1 cellular context compared by ENCODE assay signal in the genomic region with DNA sequence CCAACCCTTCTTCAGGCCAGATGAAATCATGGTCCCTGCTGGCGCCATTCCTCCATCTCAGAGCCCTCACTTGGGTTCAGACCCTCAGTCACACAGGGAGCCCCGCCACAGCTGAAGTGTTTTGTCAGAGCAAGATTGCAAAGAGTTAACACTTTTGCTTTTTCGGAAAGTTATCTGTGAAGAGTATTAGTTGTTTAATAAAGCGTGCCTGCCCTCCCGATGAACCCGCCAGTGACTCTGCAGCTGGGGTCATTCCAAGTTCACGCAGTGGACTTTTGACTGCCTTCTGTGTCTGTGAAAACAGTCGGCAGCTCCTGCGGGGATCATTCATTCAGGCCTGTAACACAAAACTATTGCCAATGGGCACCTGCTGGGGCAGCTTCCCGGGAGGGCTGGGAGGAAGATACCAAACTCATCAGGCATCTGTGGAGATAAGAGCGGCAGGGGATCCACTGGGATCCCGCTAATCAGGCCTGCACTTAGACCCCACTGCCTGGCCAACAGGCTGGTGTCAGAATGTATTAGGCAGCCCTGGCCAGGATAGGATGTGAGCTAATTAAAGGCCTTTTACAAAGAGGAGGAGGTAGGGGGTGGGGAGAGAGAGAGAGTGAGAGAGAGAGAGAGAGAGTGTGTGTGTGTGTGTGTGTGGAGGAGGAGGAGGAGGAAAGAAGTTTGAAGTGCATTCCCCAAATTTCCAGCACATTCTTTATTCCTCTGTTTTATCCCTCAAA.
TF ChIP-seq lines count a peak whose summit lies in the region.

No MANE protein-coding gene starts in this region.

TF ChIP-seq in HepG2, 621 proteins besides CTCF, POLR2A, EP300 and RAD21 (continued from another document and continues in another):
- TF ChIP-seq ZNF746 (CRISPR knock-in tag; IDR thresholded peaks at IDR 0.05): no peak
- TF ChIP-seq ZNF7 (CRISPR knock-in tag; IDR thresholded peaks at IDR 0.05): no peak
- TF ChIP-seq, protein P1, sequence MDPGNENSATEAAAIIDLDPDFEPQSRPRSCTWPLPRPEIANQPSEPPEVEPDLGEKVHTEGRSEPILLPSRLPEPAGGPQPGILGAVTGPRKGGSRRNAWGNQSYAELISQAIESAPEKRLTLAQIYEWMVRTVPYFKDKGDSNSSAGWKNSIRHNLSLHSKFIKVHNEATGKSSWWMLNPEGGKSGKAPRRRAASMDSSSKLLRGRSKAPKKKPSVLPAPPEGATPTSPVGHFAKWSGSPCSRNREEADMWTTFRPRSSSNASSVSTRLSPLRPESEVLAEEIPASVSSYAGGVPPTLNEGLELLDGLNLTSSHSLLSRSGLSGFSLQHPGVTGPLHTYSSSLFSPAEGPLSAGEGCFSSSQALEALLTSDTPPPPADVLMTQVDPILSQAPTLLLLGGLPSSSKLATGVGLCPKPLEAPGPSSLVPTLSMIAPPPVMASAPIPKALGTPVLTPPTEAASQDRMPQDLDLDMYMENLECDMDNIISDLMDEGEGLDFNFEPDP (CRISPR knock-in tag; conservative IDR thresholded peaks at IDR 0.05): no peak
- TF ChIP-seq, protein P2, sequence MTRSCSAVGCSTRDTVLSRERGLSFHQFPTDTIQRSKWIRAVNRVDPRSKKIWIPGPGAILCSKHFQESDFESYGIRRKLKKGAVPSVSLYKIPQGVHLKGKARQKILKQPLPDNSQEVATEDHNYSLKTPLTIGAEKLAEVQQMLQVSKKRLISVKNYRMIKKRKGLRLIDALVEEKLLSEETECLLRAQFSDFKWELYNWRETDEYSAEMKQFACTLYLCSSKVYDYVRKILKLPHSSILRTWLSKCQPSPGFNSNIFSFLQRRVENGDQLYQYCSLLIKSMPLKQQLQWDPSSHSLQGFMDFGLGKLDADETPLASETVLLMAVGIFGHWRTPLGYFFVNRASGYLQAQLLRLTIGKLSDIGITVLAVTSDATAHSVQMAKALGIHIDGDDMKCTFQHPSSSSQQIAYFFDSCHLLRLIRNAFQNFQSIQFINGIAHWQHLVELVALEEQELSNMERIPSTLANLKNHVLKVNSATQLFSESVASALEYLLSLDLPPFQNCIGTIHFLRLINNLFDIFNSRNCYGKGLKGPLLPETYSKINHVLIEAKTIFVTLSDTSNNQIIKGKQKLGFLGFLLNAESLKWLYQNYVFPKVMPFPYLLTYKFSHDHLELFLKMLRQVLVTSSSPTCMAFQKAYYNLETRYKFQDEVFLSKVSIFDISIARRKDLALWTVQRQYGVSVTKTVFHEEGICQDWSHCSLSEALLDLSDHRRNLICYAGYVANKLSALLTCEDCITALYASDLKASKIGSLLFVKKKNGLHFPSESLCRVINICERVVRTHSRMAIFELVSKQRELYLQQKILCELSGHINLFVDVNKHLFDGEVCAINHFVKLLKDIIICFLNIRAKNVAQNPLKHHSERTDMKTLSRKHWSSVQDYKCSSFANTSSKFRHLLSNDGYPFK (CRISPR knock-in tag; IDR thresholded peaks at IDR 0.05; ENCODE audit: borderline replicate concordance): no peak
- no peak for TF ChIP-seq ZKSCAN1 (IDR thresholded peaks at IDR 0.05; ENCODE audit: low read length)
- TF ChIP-seq, protein P3, sequence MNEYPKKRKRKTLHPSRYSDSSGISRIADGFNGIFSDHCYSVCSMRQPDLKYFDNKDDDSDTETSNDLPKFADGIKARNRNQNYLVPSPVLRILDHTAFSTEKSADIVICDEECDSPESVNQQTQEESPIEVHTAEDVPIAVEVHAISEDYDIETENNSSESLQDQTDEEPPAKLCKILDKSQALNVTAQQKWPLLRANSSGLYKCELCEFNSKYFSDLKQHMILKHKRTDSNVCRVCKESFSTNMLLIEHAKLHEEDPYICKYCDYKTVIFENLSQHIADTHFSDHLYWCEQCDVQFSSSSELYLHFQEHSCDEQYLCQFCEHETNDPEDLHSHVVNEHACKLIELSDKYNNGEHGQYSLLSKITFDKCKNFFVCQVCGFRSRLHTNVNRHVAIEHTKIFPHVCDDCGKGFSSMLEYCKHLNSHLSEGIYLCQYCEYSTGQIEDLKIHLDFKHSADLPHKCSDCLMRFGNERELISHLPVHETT (CRISPR knock-in tag; conservative IDR thresholded peaks at IDR 0.05): no peak
- TF ChIP-seq, protein P4, sequence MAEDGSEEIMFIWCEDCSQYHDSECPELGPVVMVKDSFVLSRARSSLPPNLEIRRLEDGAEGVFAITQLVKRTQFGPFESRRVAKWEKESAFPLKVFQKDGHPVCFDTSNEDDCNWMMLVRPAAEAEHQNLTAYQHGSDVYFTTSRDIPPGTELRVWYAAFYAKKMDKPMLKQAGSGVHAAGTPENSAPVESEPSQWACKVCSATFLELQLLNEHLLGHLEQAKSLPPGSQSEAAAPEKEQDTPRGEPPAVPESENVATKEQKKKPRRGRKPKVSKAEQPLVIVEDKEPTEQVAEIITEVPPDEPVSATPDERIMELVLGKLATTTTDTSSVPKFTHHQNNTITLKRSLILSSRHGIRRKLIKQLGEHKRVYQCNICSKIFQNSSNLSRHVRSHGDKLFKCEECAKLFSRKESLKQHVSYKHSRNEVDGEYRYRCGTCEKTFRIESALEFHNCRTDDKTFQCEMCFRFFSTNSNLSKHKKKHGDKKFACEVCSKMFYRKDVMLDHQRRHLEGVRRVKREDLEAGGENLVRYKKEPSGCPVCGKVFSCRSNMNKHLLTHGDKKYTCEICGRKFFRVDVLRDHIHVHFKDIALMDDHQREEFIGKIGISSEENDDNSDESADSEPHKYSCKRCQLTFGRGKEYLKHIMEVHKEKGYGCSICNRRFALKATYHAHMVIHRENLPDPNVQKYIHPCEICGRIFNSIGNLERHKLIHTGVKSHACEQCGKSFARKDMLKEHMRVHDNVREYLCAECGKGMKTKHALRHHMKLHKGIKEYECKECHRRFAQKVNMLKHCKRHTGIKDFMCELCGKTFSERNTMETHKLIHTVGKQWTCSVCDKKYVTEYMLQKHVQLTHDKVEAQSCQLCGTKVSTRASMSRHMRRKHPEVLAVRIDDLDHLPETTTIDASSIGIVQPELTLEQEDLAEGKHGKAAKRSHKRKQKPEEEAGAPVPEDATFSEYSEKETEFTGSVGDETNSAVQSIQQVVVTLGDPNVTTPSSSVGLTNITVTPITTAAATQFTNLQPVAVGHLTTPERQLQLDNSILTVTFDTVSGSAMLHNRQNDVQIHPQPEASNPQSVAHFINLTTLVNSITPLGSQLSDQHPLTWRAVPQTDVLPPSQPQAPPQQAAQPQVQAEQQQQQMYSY (CRISPR knock-in tag; IDR thresholded peaks at IDR 0.05): no peak
- TF ChIP-seq, protein P5, sequence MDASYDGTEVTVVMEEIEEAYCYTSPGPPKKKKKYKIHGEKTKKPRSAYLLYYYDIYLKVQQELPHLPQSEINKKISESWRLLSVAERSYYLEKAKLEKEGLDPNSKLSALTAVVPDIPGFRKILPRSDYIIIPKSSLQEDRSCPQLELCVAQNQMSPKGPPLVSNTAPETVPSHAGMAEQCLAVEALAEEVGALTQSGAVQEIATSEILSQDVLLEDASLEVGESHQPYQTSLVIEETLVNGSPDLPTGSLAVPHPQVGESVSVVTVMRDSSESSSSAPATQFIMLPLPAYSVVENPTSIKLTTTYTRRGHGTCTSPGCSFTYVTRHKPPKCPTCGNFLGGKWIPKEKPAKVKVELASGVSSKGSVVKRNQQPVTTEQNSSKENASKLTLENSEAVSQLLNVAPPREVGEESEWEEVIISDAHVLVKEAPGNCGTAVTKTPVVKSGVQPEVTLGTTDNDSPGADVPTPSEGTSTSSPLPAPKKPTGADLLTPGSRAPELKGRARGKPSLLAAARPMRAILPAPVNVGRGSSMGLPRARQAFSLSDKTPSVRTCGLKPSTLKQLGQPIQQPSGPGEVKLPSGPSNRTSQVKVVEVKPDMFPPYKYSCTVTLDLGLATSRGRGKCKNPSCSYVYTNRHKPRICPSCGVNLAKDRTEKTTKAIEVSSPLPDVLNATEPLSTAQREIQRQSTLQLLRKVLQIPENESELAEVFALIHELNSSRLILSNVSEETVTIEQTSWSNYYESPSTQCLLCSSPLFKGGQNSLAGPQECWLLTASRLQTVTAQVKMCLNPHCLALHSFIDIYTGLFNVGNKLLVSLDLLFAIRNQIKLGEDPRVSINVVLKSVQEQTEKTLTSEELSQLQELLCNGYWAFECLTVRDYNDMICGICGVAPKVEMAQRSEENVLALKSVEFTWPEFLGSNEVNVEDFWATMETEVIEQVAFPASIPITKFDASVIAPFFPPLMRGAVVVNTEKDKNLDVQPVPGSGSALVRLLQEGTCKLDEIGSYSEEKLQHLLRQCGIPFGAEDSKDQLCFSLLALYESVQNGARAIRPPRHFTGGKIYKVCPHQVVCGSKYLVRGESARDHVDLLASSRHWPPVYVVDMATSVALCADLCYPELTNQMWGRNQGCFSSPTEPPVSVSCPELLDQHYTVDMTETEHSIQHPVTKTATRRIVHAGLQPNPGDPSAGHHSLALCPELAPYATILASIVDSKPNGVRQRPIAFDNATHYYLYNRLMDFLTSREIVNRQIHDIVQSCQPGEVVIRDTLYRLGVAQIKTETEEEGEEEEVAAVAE (CRISPR knock-in tag; IDR thresholded peaks at IDR 0.05; ENCODE audit: borderline replicate concordance): no peak
- no peak for TF ChIP-seq SALL2 (CRISPR knock-in tag; IDR thresholded peaks at IDR 0.05)
- TF ChIP-seq KLF13 (CRISPR knock-in tag; IDR thresholded peaks at IDR 0.05): no peak
- no peak for TF ChIP-seq MYNN (CRISPR knock-in tag; IDR thresholded peaks at IDR 0.05; ENCODE audit: low read depth)
- no peak for TF ChIP-seq ZFYVE20 (CRISPR knock-in tag; IDR thresholded peaks at IDR 0.05; ENCODE audit: borderline replicate concordance, low read depth)
- no peak for TF ChIP-seq ZNF263 (CRISPR knock-in tag; IDR thresholded peaks at IDR 0.05)
- TF ChIP-seq CEBPB (IDR thresholded peaks at IDR 0.05; ENCODE audit: borderline replicate concordance, low read depth, low read length): no peak
- TF ChIP-seq, protein P6, sequence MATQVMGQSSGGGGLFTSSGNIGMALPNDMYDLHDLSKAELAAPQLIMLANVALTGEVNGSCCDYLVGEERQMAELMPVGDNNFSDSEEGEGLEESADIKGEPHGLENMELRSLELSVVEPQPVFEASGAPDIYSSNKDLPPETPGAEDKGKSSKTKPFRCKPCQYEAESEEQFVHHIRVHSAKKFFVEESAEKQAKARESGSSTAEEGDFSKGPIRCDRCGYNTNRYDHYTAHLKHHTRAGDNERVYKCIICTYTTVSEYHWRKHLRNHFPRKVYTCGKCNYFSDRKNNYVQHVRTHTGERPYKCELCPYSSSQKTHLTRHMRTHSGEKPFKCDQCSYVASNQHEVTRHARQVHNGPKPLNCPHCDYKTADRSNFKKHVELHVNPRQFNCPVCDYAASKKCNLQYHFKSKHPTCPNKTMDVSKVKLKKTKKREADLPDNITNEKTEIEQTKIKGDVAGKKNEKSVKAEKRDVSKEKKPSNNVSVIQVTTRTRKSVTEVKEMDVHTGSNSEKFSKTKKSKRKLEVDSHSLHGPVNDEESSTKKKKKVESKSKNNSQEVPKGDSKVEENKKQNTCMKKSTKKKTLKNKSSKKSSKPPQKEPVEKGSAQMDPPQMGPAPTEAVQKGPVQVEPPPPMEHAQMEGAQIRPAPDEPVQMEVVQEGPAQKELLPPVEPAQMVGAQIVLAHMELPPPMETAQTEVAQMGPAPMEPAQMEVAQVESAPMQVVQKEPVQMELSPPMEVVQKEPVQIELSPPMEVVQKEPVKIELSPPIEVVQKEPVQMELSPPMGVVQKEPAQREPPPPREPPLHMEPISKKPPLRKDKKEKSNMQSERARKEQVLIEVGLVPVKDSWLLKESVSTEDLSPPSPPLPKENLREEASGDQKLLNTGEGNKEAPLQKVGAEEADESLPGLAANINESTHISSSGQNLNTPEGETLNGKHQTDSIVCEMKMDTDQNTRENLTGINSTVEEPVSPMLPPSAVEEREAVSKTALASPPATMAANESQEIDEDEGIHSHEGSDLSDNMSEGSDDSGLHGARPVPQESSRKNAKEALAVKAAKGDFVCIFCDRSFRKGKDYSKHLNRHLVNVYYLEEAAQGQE (IDR thresholded peaks at IDR 0.05; ENCODE audit: borderline replicate concordance in 1 of 2, low read depth in 1 of 2, low read length in 2 of 2): no peak
- no peak for TF ChIP-seq GPN1 (CRISPR knock-in tag; IDR thresholded peaks at IDR 0.05; ENCODE audit: borderline replicate concordance)
- TF ChIP-seq, protein P7, sequence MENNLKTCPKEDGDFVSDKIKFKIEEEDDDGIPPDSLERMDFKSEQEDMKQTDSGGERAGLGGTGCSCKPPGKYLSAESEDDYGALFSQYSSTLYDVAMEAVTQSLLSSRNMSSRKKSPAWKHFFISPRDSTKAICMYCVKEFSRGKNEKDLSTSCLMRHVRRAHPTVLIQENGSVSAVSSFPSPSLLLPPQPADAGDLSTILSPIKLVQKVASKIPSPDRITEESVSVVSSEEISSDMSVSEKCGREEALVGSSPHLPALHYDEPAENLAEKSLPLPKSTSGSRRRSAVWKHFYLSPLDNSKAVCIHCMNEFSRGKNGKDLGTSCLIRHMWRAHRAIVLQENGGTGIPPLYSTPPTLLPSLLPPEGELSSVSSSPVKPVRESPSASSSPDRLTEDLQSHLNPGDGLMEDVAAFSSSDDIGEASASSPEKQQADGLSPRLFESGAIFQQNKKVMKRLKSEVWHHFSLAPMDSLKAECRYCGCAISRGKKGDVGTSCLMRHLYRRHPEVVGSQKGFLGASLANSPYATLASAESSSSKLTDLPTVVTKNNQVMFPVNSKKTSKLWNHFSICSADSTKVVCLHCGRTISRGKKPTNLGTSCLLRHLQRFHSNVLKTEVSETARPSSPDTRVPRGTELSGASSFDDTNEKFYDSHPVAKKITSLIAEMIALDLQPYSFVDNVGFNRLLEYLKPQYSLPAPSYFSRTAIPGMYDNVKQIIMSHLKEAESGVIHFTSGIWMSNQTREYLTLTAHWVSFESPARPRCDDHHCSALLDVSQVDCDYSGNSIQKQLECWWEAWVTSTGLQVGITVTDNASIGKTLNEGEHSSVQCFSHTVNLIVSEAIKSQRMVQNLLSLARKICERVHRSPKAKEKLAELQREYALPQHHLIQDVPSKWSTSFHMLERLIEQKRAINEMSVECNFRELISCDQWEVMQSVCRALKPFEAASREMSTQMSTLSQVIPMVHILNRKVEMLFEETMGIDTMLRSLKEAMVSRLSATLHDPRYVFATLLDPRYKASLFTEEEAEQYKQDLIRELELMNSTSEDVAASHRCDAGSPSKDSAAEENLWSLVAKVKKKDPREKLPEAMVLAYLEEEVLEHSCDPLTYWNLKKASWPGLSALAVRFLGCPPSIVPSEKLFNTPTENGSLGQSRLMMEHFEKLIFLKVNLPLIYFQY (CRISPR knock-in tag; IDR thresholded peaks at IDR 0.05; ENCODE audit: borderline replicate concordance): no peak
- TF ChIP-seq HNRNPH1 (optimal IDR thresholded peaks at IDR 0.05; ENCODE audit: low read depth, low read length): no peak
- peak; percentile 44; the same call in 1 of the 2 replicates for TF ChIP-seq ZBTB33 (CRISPR knock-in tag; IDR thresholded peaks at IDR 0.05)
- no peak for TF ChIP-seq NFYB (CRISPR knock-in tag; IDR thresholded peaks at IDR 0.05)
- TF ChIP-seq ZNF615 (CRISPR knock-in tag; IDR thresholded peaks at IDR 0.05; ENCODE audit: borderline replicate concordance): no peak
